ENCODE assay signal across 8 cellular contexts in the genomic region with DNA sequence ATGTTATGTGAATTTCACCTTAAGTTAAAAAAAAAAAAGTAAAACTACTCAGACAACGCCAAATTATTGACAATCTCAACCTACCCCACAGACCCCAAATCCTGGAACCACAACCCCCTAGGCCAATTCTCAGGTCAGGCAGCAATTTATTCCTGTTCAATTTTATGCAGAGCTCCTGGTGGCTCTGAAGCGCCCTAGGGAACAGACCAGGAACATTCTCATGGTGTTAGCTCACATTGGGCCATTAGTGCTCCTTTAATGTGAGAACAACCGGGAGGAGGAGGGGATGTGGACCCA. TPM values are rescaled to one million over a fixed set of nuclear protein-coding genes. Genes with fewer than 3 reads are reported as not detected.
DNase-seq lines count a peak whose midpoint lies in the region; ATAC-seq and TF ChIP-seq lines count a peak whose summit lies in the region.

No MANE protein-coding gene starts in this region.

- intact Hi-C loops in right cardiac atrium (cut with DNase I): no loop called here

- H3K36me3 ChIP-seq in GM23248 (ENCODE audit: low read depth) (no peaks in the 10 kb centered on the region), WERI-Rb-1 (no peaks in the 10 kb centered on the region), skeletal muscle tissue (ENCODE audit: control insufficient read depth in 3 of 3, insufficient read depth in 3 of 3, low read length in 3 of 3) (peaks cover 0 to 2% (median 0%) of the 10 kb centered on the region in 3 donors)

- no peak for DNase-seq in GM23248
- no peak for DNase-seq in WERI-Rb-1
- no peak for DNase-seq in right cardiac atrium
- no peak for DNase-seq in pons (ENCODE audit: low spot score)
- no peak for DNase-seq in SHP77 (lab: John Stamatoyannopoulos, UW)
- DNase-seq in activated CD4-positive, alpha-beta T cell treated with anti-CD3 and anti-CD28 coated beads, Interleukin-2, amount 50 U/mL, for 48 hours: no peak

- in situ Hi-C loops in GM23248 (cut with MboI): no loop called here

- peak overlapping the region; percentile 78 for H3K9ac ChIP-seq in GM23248
- peak overlapping the region; percentile 3 to 89 (median 47) for H3K9ac ChIP-seq in skeletal muscle tissue (ENCODE audit: low read depth in 1 of 3, low read length in 3 of 3)

- H3K79me2 ChIP-seq in GM23248 (ENCODE audit: insufficient read depth): no peaks in the 10 kb centered on the region

- peaks cover 4% of the 10 kb centered on the region; the same call in 1 of the 2 replicates for H3K4me1 ChIP-seq in GM23248 (ENCODE audit: insufficient read depth)
- H3K4me1 ChIP-seq in right cardiac atrium (ENCODE audit: control insufficient read depth, insufficient read depth, low read length): peaks cover 7% of the 10 kb centered on the region
- peaks cover 24 to 27% (median 26%) of the 10 kb centered on the region in 3 donors for H3K4me1 ChIP-seq in skeletal muscle tissue (ENCODE audit: control insufficient read depth in 3 of 3, insufficient read depth in 3 of 3, low read length in 3 of 3)

- no peak for TF ChIP-seq CTCF in WERI-Rb-1 (IDR thresholded peaks at IDR 0.05; ENCODE audit: low read depth, low read length)

- WGBS in GM23248 (ENCODE audit: low coverage in 1 of 2, low lambda C conversion rate in 2 of 2, missing lambda C conversion rate in 2 of 2), 2 experiments: 47 to 49% methylated on average over 3 of the region's 3 CpGs
- 50% methylated on average over 3 of the region's 3 CpGs for WGBS in right cardiac atrium

- H2AFZ ChIP-seq in GM23248: peak overlapping the region; percentile 81

- H3K9me3 ChIP-seq in GM23248 (ENCODE audit: low read depth): no peaks in the 10 kb centered on the region
- no peaks in the 10 kb centered on the region for H3K9me3 ChIP-seq in WERI-Rb-1 (ENCODE audit: severe bottlenecking)
- H3K9me3 ChIP-seq in right cardiac atrium (ENCODE audit: control insufficient read depth, low read length): no peaks in the 10 kb centered on the region
- H3K9me3 ChIP-seq in skeletal muscle tissue (ENCODE audit: control insufficient read depth in 3 of 3, low read length in 3 of 3): no peaks in the 10 kb centered on the region

- H3F3A ChIP-seq in GM23248 (ENCODE audit: insufficient read depth): no peaks in the 10 kb centered on the region

- H3K9me2 ChIP-seq in GM23248 (ENCODE audit: insufficient read depth): no peaks in the 10 kb centered on the region

- no peaks in the 10 kb centered on the region for H3K27me3 ChIP-seq in GM23248 (replicated peaks; ENCODE audit: insufficient read depth)
- no peaks in the 10 kb centered on the region for H3K27me3 ChIP-seq in WERI-Rb-1 (ENCODE audit: insufficient read depth, low read depth, severe bottlenecking)
- H3K27me3 ChIP-seq in right cardiac atrium (ENCODE audit: control insufficient read depth, insufficient read depth): no peaks in the 10 kb centered on the region
- H3K27me3 ChIP-seq in skeletal muscle tissue (ENCODE audit: control insufficient read depth in 3 of 3, insufficient read depth in 3 of 3, low read length in 3 of 3): no peaks in the 10 kb centered on the region

- H4K20me1 ChIP-seq in GM23248 (ENCODE audit: insufficient read depth): no peaks in the 10 kb centered on the region

- H3K4me3 ChIP-seq in GM23248: peak overlapping the region; percentile 73
- H3K4me3 ChIP-seq in WERI-Rb-1 (ENCODE audit: low read depth, low read length): peak overlapping the region; percentile 50
- peak overlapping the region; percentile 67 for H3K4me3 ChIP-seq in right cardiac atrium (ENCODE audit: low read length)
- H3K4me3 ChIP-seq in skeletal muscle tissue (ENCODE audit: low read length in 3 of 3): peak overlapping the region; percentile 63 to 82 (median 81)

- ATAC-seq in right cardiac atrium: no peak
- no peak for ATAC-seq in HG03039 (IDR thresholded peaks at IDR 0.05; ENCODE audit: unreplicated experiment)

- H3K27ac ChIP-seq in GM23248: no peak overlapping the region
- H3K27ac ChIP-seq in WERI-Rb-1: no peak overlapping the region
- peak overlapping the region; percentile 57 for H3K27ac ChIP-seq in right cardiac atrium (ENCODE audit: low read length)
- peak overlapping the region; percentile 62 for H3K27ac ChIP-seq in skeletal muscle tissue (ENCODE audit: low read depth, low read length)

- peak overlapping the region; percentile 83 for H3K4me2 ChIP-seq in GM23248 (ENCODE audit: unreplicated experiment)

RNA-seq across cellular contexts. Expression of a gene that starts 0.4 kb away (rescaled TPM):
- 7.0 and 13.9 TPM in 2 replicates for total RNA-seq in GM23248 (2014; rRNA removed; shearing (Covaris generic))
- polyA plus RNA-seq in GM23248 (2016; fragmentation: Nextera tagmentation; extraction: Ambion mirVana) (7.5 and 10.8 TPM in 2 replicates), right cardiac atrium (15.4 TPM)
- total RNA-seq in right cardiac atrium (10 to 100 TPM; 17.2 to 25.8 (median 20.3) TPM), skeletal muscle tissue (173 TPM)

Comparison
In these comparisons a context has a peak if more than half of its experiments do, and no peak if none do; other contexts are left out.
1. H3K27ac ChIP-seq: peak in right cardiac atrium (single experiment) and skeletal muscle tissue (single experiment); none in GM23248 (single experiment) and WERI-Rb-1 (single experiment).
2. Peak in every context shown above with its lines, with median percentiles within 50 percentile points of each other: H3K4me3 ChIP-seq.